Comparison of ENCODE assay signal across 11 cellular contexts in genomic region chr15:61654004-61654740, GRCh38.
"Had no signal": no experiment of that assay in that cellular context is flagged by ENCODE, and none has a peak within 500 bp of the region (broad histone marks: within the 10 kb centered on the region; RNA-seq: fewer than 3 reads in every experiment).

No MANE protein-coding gene starts in this region.

- H3K4me3 ChIP-seq: lung, SJSA1 had no signal

- DNase-seq: activated CD4-positive, alpha-beta T cell treated with anti-CD3 and anti-CD28 coated beads, Interleukin-2, amount 50 U/mL, for 4 hours; activated gamma-delta T cell; activated T-cell treated with anti-CD3 and anti-CD28 coated beads, Interleukin-2, amount 50 U/mL, for 4 hours; aorta; kidney glomerular epithelial cell; naive thymus-derived CD8-positive, alpha-beta T cell; stimulated activated CD4-positive, alpha-beta T cell treated with anti-CD3 and anti-CD28 coated beads, Interleukin-15, amount 100 ng/mL, for 24 hours; SW 1271 had no signal

- H3K27me3 ChIP-seq: SJSA1 had no signal

- H3K9me3 ChIP-seq: SJSA1 had no signal

- H3K4me1 ChIP-seq: SJSA1 had no signal

- ATAC-seq: activated CD4-positive, CD25-positive, alpha-beta regulatory T cell treated with anti-CD3 and anti-CD28 coated beads, Interleukin-2, amount 50 U/mL, for 24 hours; activated T-cell treated with anti-CD3 and anti-CD28 coated beads, Interleukin-2, amount 50 U/mL, for 4 hours; naive thymus-derived CD8-positive, alpha-beta T cell had no signal

- H3K36me3 ChIP-seq: SJSA1 had no signal

- H3K27ac ChIP-seq: SJSA1 had no signal
